Comparison of ENCODE assay signal across 22 cellular contexts in the genomic region with DNA sequence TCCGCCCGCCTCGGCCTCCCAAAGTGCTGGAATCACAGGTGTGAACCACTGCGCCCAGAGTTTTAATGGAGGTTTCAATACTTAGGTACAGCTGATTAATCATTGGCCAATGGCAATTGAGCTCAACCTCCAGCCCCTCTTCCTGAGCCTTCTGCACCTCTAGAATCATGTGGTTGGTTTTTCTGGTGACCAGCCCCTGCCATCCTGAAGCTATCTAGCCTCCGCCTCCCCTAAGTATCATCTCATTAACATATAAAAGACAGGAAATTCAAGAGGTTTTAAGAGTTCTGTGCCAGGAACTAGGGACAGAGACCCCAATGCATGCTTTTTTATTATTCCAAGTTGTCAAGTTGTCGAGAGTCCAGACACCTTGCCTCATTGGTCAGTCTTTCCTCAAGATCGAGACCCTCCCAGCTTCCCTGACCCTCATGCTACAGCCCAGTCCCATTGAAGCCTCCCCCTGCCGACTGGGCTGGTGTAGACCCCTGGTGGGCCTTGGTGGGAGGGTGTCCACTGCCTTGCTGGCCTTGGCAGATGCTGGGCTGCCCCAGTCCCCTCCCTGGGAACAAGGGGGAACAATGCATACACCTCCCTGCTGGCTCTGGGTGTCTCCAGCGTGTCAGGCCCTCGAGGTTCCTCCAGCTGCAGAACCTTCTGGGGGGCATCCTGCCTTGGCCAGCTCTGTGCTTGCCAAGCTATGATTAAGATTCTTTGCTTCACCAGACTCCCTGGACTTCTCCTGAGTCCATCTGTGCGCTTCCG.
"Had no signal": no experiment of that assay in that cellular context is flagged by ENCODE, and none has a peak within 500 bp of the region (broad histone marks: within the 10 kb centered on the region; RNA-seq: fewer than 3 reads in every experiment).

No MANE protein-coding gene starts in this region.

- H3K4me1 ChIP-seq: esophagus squamous epithelium, prostate gland, transverse colon, vagina had no signal

- H3K4me3 ChIP-seq: cardiac muscle cell, esophagus squamous epithelium, heart right ventricle, prostate gland, right atrium auricular region, transverse colon, vagina had no signal

- H3K27me3 ChIP-seq: cardiac muscle cell, esophagus squamous epithelium, right atrium auricular region, transverse colon, vagina had no signal

- H3K9me3 ChIP-seq: esophagus squamous epithelium, prostate gland, right atrium auricular region, transverse colon, vagina had no signal

- DNase-seq: activated CD4-positive, alpha-beta memory T cell treated with anti-CD3 and anti-CD28 coated beads, Interleukin-2, amount 10 ng/mL, durations not matched to agents 7 days and 5 days; activated CD4-positive, alpha-beta T cell treated with anti-CD3 and anti-CD28 coated beads for 48 hours; activated CD4-positive, CD25-positive, alpha-beta regulatory T cell; activated CD8-positive, alpha-beta memory T cell treated with anti-CD3 and anti-CD28 coated beads, Interleukin-2, amount 10 ng/mL, durations not matched to agents 7 days and 5 days; activated naive CD4-positive, alpha-beta T cell; activated naive CD8-positive, alpha-beta T cell treated with anti-CD3 and anti-CD28 coated beads for 36 hours; amniotic stem cell; effector CD8-positive, alpha-beta T cell; esophagus squamous epithelium; heart right ventricle; immature natural killer cell; mesenchymal stem cell; naive thymus-derived CD8-positive, alpha-beta T cell; occipital lobe; stimulated activated naive CD8-positive, alpha-beta T cell treated with anti-CD3 and anti-CD28 coated beads, Interleukin-15, Interleukin-2, amounts not matched to agents 100 U/mL and 50 U/mL, for 24 hours; T-helper 2 cell; transverse colon had no signal

- ATAC-seq: activated CD8-positive, alpha-beta memory T cell treated with anti-CD3 and anti-CD28 coated beads, Interleukin-2, amount 10 ng/mL, durations not matched to agents 7 days and 5 days; activated T-helper 17 cell treated with anti-CD3 and anti-CD28 coated beads, Interleukin-2, amount 50 U/mL, for 72 hours; heart right ventricle; naive thymus-derived CD8-positive, alpha-beta T cell; stimulated activated naive CD8-positive, alpha-beta T cell treated with anti-CD3 and anti-CD28 coated beads, Interleukin-15, Interleukin-2, amounts not matched to agents 100 U/mL and 50 U/mL, for 24 hours had no signal

- H3K27ac ChIP-seq: cardiac muscle cell, esophagus squamous epithelium, heart right ventricle, prostate gland, right atrium auricular region, transverse colon, vagina had no signal

- H3K36me3 ChIP-seq: cardiac muscle cell, esophagus squamous epithelium, heart right ventricle, prostate gland, right atrium auricular region, transverse colon, vagina had no signal
